In genomic region chr11:75399344-75400109, GRCh38 we compare ENCODE assay signal across 1 cellular context.
TF ChIP-seq lines count a peak whose summit lies in the region.

Gene RPS3, plus strand, starts transcription at chr11:75399518. Its CDS starts 30 bp downstream, at chr11:75399548.

TF ChIP-seq in K562, 482 proteins besides CTCF, POLR2A, EP300 and RAD21 (continued from another document and continues in another):
- TF ChIP-seq ZNF133 (CRISPR knock-in tag; IDR thresholded peaks at IDR 0.05) (no peak), RBM22 (IDR thresholded peaks at IDR 0.05; ENCODE audit: low read depth, low read length, poor library complexity, severe bottlenecking) (peak; percentile 96), ZBTB34 (CRISPR knock-in tag; IDR thresholded peaks at IDR 0.05) (no peak), SLC30A9 (CRISPR knock-in tag; IDR thresholded peaks at IDR 0.05) (no peak), HNRNPK (IDR thresholded peaks at IDR 0.05; ENCODE audit: low read depth, low read length, poor library complexity, severe bottlenecking) (no peak), ZNF277 (CRISPR knock-in tag; IDR thresholded peaks at IDR 0.05; ENCODE audit: borderline replicate concordance) (no peak), KDM1A (IDR thresholded peaks at IDR 0.05) (no peak), CBX5 (IDR thresholded peaks at IDR 0.05; ENCODE audit: borderline replicate concordance, low read depth) (no peak), HDAC8 (tag; IDR thresholded peaks at IDR 0.05) (no peak), ZNF23 (CRISPR knock-in tag; IDR thresholded peaks at IDR 0.05) (0 out of 2 replicates have a peak, but pooled peaks have one; percentile 6), ZBTB40 (IDR thresholded peaks at IDR 0.05) (peak; percentile 96), ZBTB40 (CRISPR knock-in tag; IDR thresholded peaks at IDR 0.05) (no peak), POLR3G (IDR thresholded peaks at IDR 0.05; ENCODE audit: extremely low read depth, insufficient read length, insufficient replicate concordance) (no peak), RCOR1 (IDR thresholded peaks at IDR 0.05; ENCODE audit: borderline replicate concordance in 1 of 2, low read depth in 2 of 2, low read length in 2 of 2) (no peak), CGGBP1 (CRISPR knock-in tag; IDR thresholded peaks at IDR 0.05) (peak; percentile 66; the same call in 1 of the 2 replicates), TRIM25 (IDR thresholded peaks at IDR 0.05; ENCODE audit: borderline replicate concordance) (no peak), REST (CRISPR knock-in tag; IDR thresholded peaks at IDR 0.05; ENCODE audit: low read depth) (peak; percentile 71; the same call in 1 of the 2 replicates), TCF3 (CRISPR knock-in tag; IDR thresholded peaks at IDR 0.05) (peak; percentile 44), MAFG (tag; conservative IDR thresholded peaks at IDR 0.05) (no peak), LEF1 (IDR thresholded peaks at IDR 0.05) (no peak), ADNP (tag; IDR thresholded peaks at IDR 0.05) (no peak), ZNF436 (CRISPR knock-in tag; IDR thresholded peaks at IDR 0.05) (no peak), TEAD4 (IDR thresholded peaks at IDR 0.05; ENCODE audit: low read length) (no peak), TEAD4 (CRISPR knock-in tag; IDR thresholded peaks at IDR 0.05; ENCODE audit: borderline replicate concordance) (no peak), SMC3 (conservative IDR thresholded peaks at IDR 0.05; ENCODE audit: insufficient read depth, low read depth, low read length) (no peak), SRF (CRISPR knock-in tag; IDR thresholded peaks at IDR 0.05) (no peak), HCFC1 (IDR thresholded peaks at IDR 0.05; ENCODE audit: low read depth, low read length) (peak; percentile 98), PYGO2 (tag; IDR thresholded peaks at IDR 0.05) (no peak), GTF2B (IDR thresholded peaks at IDR 0.05; ENCODE audit: extremely low read depth, insufficient read length) (peak; percentile 77), XRCC3 (IDR thresholded peaks at IDR 0.05) (no peak), RAD51 (IDR thresholded peaks at IDR 0.05; ENCODE audit: borderline replicate concordance, low read depth) (no peak), TCFL5 (CRISPR knock-in tag; conservative IDR thresholded peaks at IDR 0.05) (no peak), PPARD (CRISPR knock-in tag; IDR thresholded peaks at IDR 0.05) (no peak), ATF7 (IDR thresholded peaks at IDR 0.05) (peak; percentile 82), TRIM24 (IDR thresholded peaks at IDR 0.05) (no peak; a peak in 2 of 4 replicates), PTTG1 (tag; IDR thresholded peaks at IDR 0.05; ENCODE audit: low read depth) (no peak), ZMIZ1 (IDR thresholded peaks at IDR 0.05; ENCODE audit: low read depth in 2 of 2, low read length in 2 of 2) (0 out of 4 replicates have a peak, but pooled peaks of 1 of the 2 experiments have one; percentile 51), IRF1 (CRISPR knock-in tag; IDR thresholded peaks at IDR 0.05; ENCODE audit: borderline replicate concordance) (no peak; the same call in 1 of the 2 replicates)
